Comparison of ENCODE assay signal across 15 cellular contexts in genomic region chr2:10982931-10983701, GRCh38.
A peak's percentile ranks its signal among the peaks of the same experiment; 100 is the strongest.
DNase-seq lines count a peak whose midpoint lies in the region; ATAC-seq and TF ChIP-seq lines count a peak whose summit lies in the region.
"Had no signal": no experiment of that assay in that cellular context is flagged by ENCODE, and none has a peak within 500 bp of the region (broad histone marks: within the 10 kb centered on the region; RNA-seq: fewer than 3 reads in every experiment).

No MANE protein-coding gene starts in this region.

- no peaks in the 10 kb centered on the region for H4K20me1 ChIP-seq in IMR-90 (ENCODE audit: insufficient read depth, low read length)

- peak overlapping the region; percentile 93 for H2AFZ ChIP-seq in IMR-90 (replicated peaks; ENCODE audit: low read length, poor library complexity)

- H3K27me3 ChIP-seq in IMR-90 (ENCODE audit: control insufficient read depth, insufficient read depth, low read length) (no peaks in the 10 kb centered on the region; the same call in 1 of the 2 replicates), sigmoid colon (peaks cover 0 to 18% (median 0%) of the 10 kb centered on the region in 3 donors), esophagus muscularis mucosa (peaks cover 0 to 35% (median 0%) of the 10 kb centered on the region in 4 donors)
- H3K27me3 ChIP-seq: ovary had no signal

- peak overlapping the region; percentile 6 for H3K9ac ChIP-seq in IMR-90 (ENCODE audit: low read depth, low read length)

- peak overlapping the region; percentile 55 for H3K56ac ChIP-seq in IMR-90 (ENCODE audit: extremely low read depth, insufficient read depth, low read length)

- peak overlapping the region; percentile 57 for H3K4ac ChIP-seq in IMR-90 (ENCODE audit: low read depth, low read length)

- peak overlapping the region; percentile 51; the same call in 1 of the 2 replicates for H2AK5ac ChIP-seq in IMR-90 (ENCODE audit: low read depth, low read length)

- peak overlapping the region; percentile 67 for H2BK20ac ChIP-seq in IMR-90 (ENCODE audit: low read depth, low read length)

- intact Hi-C loops in IMR-90 (cut with micrococcal nuclease): no loop called here
- intact Hi-C loops in sigmoid colon (cut with DNase I): no loop called here
- intact Hi-C loops in esophagus muscularis mucosa (cut with DNase I): no loop called here

- H2BK5ac ChIP-seq in IMR-90 (ENCODE audit: low read depth, low read length, poor library complexity, severe bottlenecking): no peak overlapping the region

- in situ Hi-C loops in IMR-90 (cut with MboI; ENCODE audit: low sequenced_read_pairs) (no loop called here), KBM-7 (cut with MboI; ENCODE audit: low pct_unique_long_range_greater_than_20kb, low sequenced_read_pairs) (no loop called here)

- TF ChIP-seq CTCF in IMR-90 (conservative IDR thresholded peaks at IDR 0.05; ENCODE audit: low read depth, low read length) (no peak), sigmoid colon (IDR thresholded peaks at IDR 0.05) (no peak), esophagus muscularis mucosa (IDR thresholded peaks at IDR 0.05) (no peak)

- CTCF ChIA-PET in IMR-90 (lab: Yijun Ruan, JAX): interaction anchor here (0.6 to 1.0 kb wide), 2 partner anchors 10 to 734 kb away, joined by 3 read pairs; no protein-coding TSS in a partner anchor

- H3K4me2 ChIP-seq in IMR-90 (ENCODE audit: low read depth, low read length): peak overlapping the region; percentile 61

- H3K36me3 ChIP-seq in IMR-90 (ENCODE audit: control insufficient read depth, insufficient read depth, low read length): no peaks in the 10 kb centered on the region
- H3K36me3 ChIP-seq in sigmoid colon: no peaks in the 10 kb centered on the region
- no peaks in the 10 kb centered on the region for H3K36me3 ChIP-seq in esophagus muscularis mucosa
- H3K36me3 ChIP-seq: ovary had no signal

- peak; percentile 16 for DNase-seq in IMR-90
- DNase-seq in left kidney (ENCODE audit: low read depth, low spot score): peak; percentile 88
- DNase-seq in sigmoid colon: peak; percentile 80
- no peak for DNase-seq in NCI-H510A (lab: John Stamatoyannopoulos, UW)
- DNase-seq in esophagus muscularis mucosa (ENCODE audit: extremely low spot score): no peak
- no peak for DNase-seq in KBM-7
- DNase-seq in KG1 (lab: John Stamatoyannopoulos, UW): no peak
- DNase-seq: activated CD4-positive, alpha-beta T cell treated with anti-CD3 and anti-CD28 coated beads for 4 hours; mammary epithelial cell; NCI-H1048; NCI-H226; ovary; PC-3; stimulated activated CD4-positive, alpha-beta T cell treated with anti-CD3 and anti-CD28 coated beads, Interleukin-1b, Interleukin-23, amount 100 ng/mL, for 48 hours had no signal

- H3K4me3 ChIP-seq in IMR-90 (ENCODE audit: insufficient read depth, low read depth, low read length) (0 out of 2 replicates have a peak overlapping the region, but pooled peaks have one; percentile 1), sigmoid colon (peak overlapping the region in 1 of 4 donors; percentile 13), esophagus muscularis mucosa (peak overlapping the region in 1 of 4 donors; percentile 25)
- H3K4me3 ChIP-seq: ovary had no signal

- no peaks in the 10 kb centered on the region for H3K79me1 ChIP-seq in IMR-90 (ENCODE audit: low read depth in 1 of 2, low read length in 2 of 2)

- H2AK9ac ChIP-seq in IMR-90 (replicated peaks; ENCODE audit: low read depth, low read length, poor library complexity): peak overlapping the region; percentile 70

- no peak for TF ChIP-seq EP300 in sigmoid colon (IDR thresholded peaks at IDR 0.05)
- TF ChIP-seq EP300 in esophagus muscularis mucosa (IDR thresholded peaks at IDR 0.05): no peak

- H3K14ac ChIP-seq in IMR-90 (replicated peaks; ENCODE audit: low read depth, low read length): peak overlapping the region; percentile 82

- POLR2A ChIA-PET in IMR-90 (lab: Charles Lee; ENCODE audit: unreplicated experiment): no interaction called here

- peak overlapping the region; percentile 72 to 94; a peak in 3 of 4 replicates for H4K8ac ChIP-seq in IMR-90 (ENCODE audit: low read depth in 2 of 2, low read length in 2 of 2)

- H3K4me1 ChIP-seq in IMR-90 (ENCODE audit: control insufficient read depth, insufficient read depth, low read length) (peaks cover 9% of the 10 kb centered on the region; the same call in 1 of the 2 replicates), sigmoid colon (no peaks in the 10 kb centered on the region), esophagus muscularis mucosa (peaks cover 0 to 7% (median 4%) of the 10 kb centered on the region in 4 donors)

- H3K9me3 ChIP-seq in IMR-90 (ENCODE audit: control insufficient read depth, insufficient read depth, low read length) (no peaks in the 10 kb centered on the region), sigmoid colon (no peaks in the 10 kb centered on the region), esophagus muscularis mucosa (no peaks in the 10 kb centered on the region)

- H4K5ac ChIP-seq in IMR-90 (ENCODE audit: low read depth, low read length): peak overlapping the region; percentile 82

- no peak for TF ChIP-seq POLR2A in IMR-90 (IDR thresholded peaks at IDR 0.05; ENCODE audit: low read depth, low read length)
- no peak for TF ChIP-seq POLR2A in sigmoid colon (IDR thresholded peaks at IDR 0.05)
- TF ChIP-seq POLR2A in esophagus muscularis mucosa (IDR thresholded peaks at IDR 0.05; ENCODE audit: low read depth): no peak

- peak overlapping the region; percentile 71; the same call in 1 of the 2 replicates for H3K18ac ChIP-seq in IMR-90 (ENCODE audit: low read depth, low read length)

- H2BK15ac ChIP-seq in IMR-90 (ENCODE audit: low read depth, low read length): peak overlapping the region; percentile 33; the same call in 1 of the 3 replicates

- TF ChIP-seq RAD21 in IMR-90 (IDR thresholded peaks at IDR 0.05; ENCODE audit: low read length): no peak

- peak; percentile 84 for ATAC-seq in IMR-90 (ENCODE audit: low read depth)
- ATAC-seq: PC-3 had no signal

- peak overlapping the region; percentile 76 for H3K23ac ChIP-seq in IMR-90 (ENCODE audit: low read depth, low read length)

- H2BK120ac ChIP-seq in IMR-90 (ENCODE audit: low read depth, low read length): peak overlapping the region; percentile 91

- dilution Hi-C loops in IMR-90 (cut with HindIII; ENCODE audit: low sequenced_read_pairs, unreplicated experiment): no loop called here

- H3K27ac ChIP-seq in IMR-90 (ENCODE audit: insufficient read depth, low read length): peak overlapping the region; percentile 41
- peak overlapping the region; percentile 73 for H3K27ac ChIP-seq in cingulate gyrus (ENCODE audit: low read depth, low read length)
- peak overlapping the region in 3 of 4 donors; percentile 23 to 39 (median 30) for H3K27ac ChIP-seq in sigmoid colon
- H3K27ac ChIP-seq in esophagus muscularis mucosa (replicated peaks in 1 of 4): peak overlapping the region in 1 of 4 donors; percentile 14
- H3K27ac ChIP-seq: ovary had no signal

- BruUV-seq in IMR-90 (replicated peaks; lab: Mats Ljungman, UMichigan): no TSS peak

- peaks cover 6% of the 10 kb centered on the region; the same call in 1 of the 2 replicates for H3K9me1 ChIP-seq in IMR-90 (ENCODE audit: insufficient read depth, low read length)

- WGBS in IMR-90 (ENCODE audit: extremely low coverage in 2 of 2, insufficient read length in 1 of 2), 2 experiments: 11% methylated on average over 10 of the region's 25 CpGs; no CpG with 5 or more reads in 1 of the 2 experiments
- WGBS in sigmoid colon, 2 donors: 71 to 82% methylated on average over 25 of the region's 25 CpGs
- 24% methylated on average over 23 of the region's 25 CpGs for WGBS in esophagus muscularis mucosa

- peak overlapping the region; percentile 86 for H4K91ac ChIP-seq in IMR-90 (ENCODE audit: insufficient read depth, low read depth, low read length)

TF ChIP-seq in IMR-90, 13 proteins besides CTCF, POLR2A, EP300 and RAD21:
- TF ChIP-seq FOS (IDR thresholded peaks at IDR 0.05; ENCODE audit: low read depth, low read length) (no peak), MAFK (IDR thresholded peaks at IDR 0.05; ENCODE audit: low read depth, low read length) (no peak), ELK1 (IDR thresholded peaks at IDR 0.05; ENCODE audit: borderline replicate concordance, low read depth, low read length) (no peak), USF2 (IDR thresholded peaks at IDR 0.05; ENCODE audit: low read depth, low read length) (no peak), RCOR1 (IDR thresholded peaks at IDR 0.05; ENCODE audit: insufficient replicate concordance, low read length) (no peak), SMC3 (IDR thresholded peaks at IDR 0.05; ENCODE audit: low read depth, low read length) (no peak), BHLHE40 (IDR thresholded peaks at IDR 0.05; ENCODE audit: low read depth, low read length) (no peak), MXI1 (IDR thresholded peaks at IDR 0.05; ENCODE audit: borderline replicate concordance, low read depth, low read length) (no peak), MAZ (IDR thresholded peaks at IDR 0.05; ENCODE audit: borderline replicate concordance, low read depth, low read length) (no peak), CEBPB (IDR thresholded peaks at IDR 0.05; ENCODE audit: low read depth, low read length) (no peak), NFE2L2 (IDR thresholded peaks at IDR 0.05; ENCODE audit: low read depth, low read length) (no peak)

Comparison
In these comparisons a context has a peak if more than half of its experiments do, and no peak if none do; other contexts are left out.
1. DNase-seq: peak in IMR-90 (single experiment), left kidney (single experiment) and sigmoid colon (single experiment); none in NCI-H510A (single experiment), esophagus muscularis mucosa (single experiment), KBM-7 (single experiment) and KG1 (single experiment).